8 cellular contexts compared by ENCODE assay signal in genomic region chr2:207394812-207395534, GRCh38.
DNase-seq lines count a peak whose midpoint lies in the region; ATAC-seq lines count a peak whose summit lies in the region.

No MANE protein-coding gene starts in this region.

- in situ Hi-C loops in HAP-1 (cut with MboI; ENCODE audit: low sequenced_read_pairs) (no loop called here), G401 (cut with HindIII; ENCODE audit: low sequenced_read_pairs) (no loop called here)

- H3K9me3 ChIP-seq in HAP-1 = no peaks in the 10 kb centered on the region

- H3K27me3 ChIP-seq in HAP-1 (ENCODE audit: low read depth) = no peaks in the 10 kb centered on the region

- DNase-seq in EH (ENCODE audit: low read depth) = peak; percentile 99
- DNase-seq in LHCN-M2 (ENCODE audit: low read depth) = peak; percentile 100
- peak; percentile 89 for DNase-seq in astrocyte of the hippocampus (ENCODE audit: low read depth, low spot score)
- peak; percentile 98 for DNase-seq in renal cortical epithelial cell (ENCODE audit: low read depth)
- DNase-seq in HAP-1 (ENCODE audit: low spot score in 2 of 2) = no peak
- no peak for DNase-seq in cerebellar nuclear complex (lab: John Stamatoyannopoulos, UW)
- DNase-seq in G401 (ENCODE audit: low spot score) = no peak

- no peaks in the 10 kb centered on the region for H3K36me3 ChIP-seq in HAP-1 (replicated peaks)

- peaks cover 14% of the 10 kb centered on the region for H3K4me1 ChIP-seq in HAP-1

- H3K4me3 ChIP-seq in HAP-1 = no peak overlapping the region

- ATAC-seq in HG02571 (IDR thresholded peaks at IDR 0.05; ENCODE audit: unreplicated experiment) = no peak

Comparison
In these comparisons a context has a peak if more than half of its experiments do, and no peak if none do; other contexts are left out.
1. DNase-seq: peak in EH (single experiment), LHCN-M2 (single experiment), astrocyte of the hippocampus (single experiment) and renal cortical epithelial cell (single experiment); none in HAP-1 (0 of 2), cerebellar nuclear complex (0 of 2) and G401 (single experiment).